ENCODE assay signal across 8 cellular contexts in genomic region chr15:28984421-28985375, GRCh38.
DNase-seq lines count a peak whose midpoint lies in the region; ATAC-seq lines count a peak whose summit lies in the region.

No MANE protein-coding gene starts in this region.

- peak overlapping the region; percentile 72 for H3K27ac Mint-ChIP-seq in stimulated activated effector memory CD8-positive, alpha-beta T cell treated with anti-CD3 and anti-CD28 coated beads, Interleukin-12 subunit alpha, Interleukin-12 subunit beta, amount 100 ng/mL, for 72 hours

- DNase-seq in NCI-H2107 treated with DMSO at 0.1 percent for 48 hours (lab: John Stamatoyannopoulos, UW; ENCODE audit: unreplicated experiment) (peak; percentile 8), NCI-H2107 (lab: John Stamatoyannopoulos, UW) (no peak), hepatic stellate cell (ENCODE audit: low spot score) (peak; percentile 55), SIG-M5 (lab: John Stamatoyannopoulos, UW) (no peak), NCI-H2171 (lab: John Stamatoyannopoulos, UW) (no peak)
- peak; percentile 9 for DNase-seq in activated CD4-positive, alpha-beta T cell treated with anti-CD3 and anti-CD28 coated beads, Interleukin-2, amount 50 U/mL, for 1 hour
- no peak for DNase-seq in stimulated activated effector memory CD8-positive, alpha-beta T cell treated with anti-CD3 and anti-CD28 coated beads, Interleukin-12 subunit alpha, Interleukin-12 subunit beta, amount 100 ng/mL, for 72 hours (ENCODE audit: low spot score in 2 of 2)

- peaks cover 5% of the 10 kb centered on the region for H3K9me3 Mint-ChIP-seq in stimulated activated effector memory CD8-positive, alpha-beta T cell treated with anti-CD3 and anti-CD28 coated beads, Interleukin-12 subunit alpha, Interleukin-12 subunit beta, amount 100 ng/mL, for 72 hours

- no peaks in the 10 kb centered on the region for H3K36me3 Mint-ChIP-seq in stimulated activated effector memory CD8-positive, alpha-beta T cell treated with anti-CD3 and anti-CD28 coated beads, Interleukin-12 subunit alpha, Interleukin-12 subunit beta, amount 100 ng/mL, for 72 hours

- peaks cover 20% of the 10 kb centered on the region for H3K4me1 Mint-ChIP-seq in stimulated activated effector memory CD8-positive, alpha-beta T cell treated with anti-CD3 and anti-CD28 coated beads, Interleukin-12 subunit alpha, Interleukin-12 subunit beta, amount 100 ng/mL, for 72 hours

- peak overlapping the region; percentile 47 for H3K4me3 Mint-ChIP-seq in stimulated activated effector memory CD8-positive, alpha-beta T cell treated with anti-CD3 and anti-CD28 coated beads, Interleukin-12 subunit alpha, Interleukin-12 subunit beta, amount 100 ng/mL, for 72 hours

- ATAC-seq in stimulated activated effector memory CD8-positive, alpha-beta T cell treated with anti-CD3 and anti-CD28 coated beads, Interleukin-12 subunit alpha, Interleukin-12 subunit beta, amount 100 ng/mL, for 72 hours, result peak; percentile 79
- no peak for ATAC-seq in GM21576 (IDR thresholded peaks at IDR 0.05; ENCODE audit: unreplicated experiment)

Comparison
In these comparisons a context has a peak if more than half of its experiments do, and no peak if none do; other contexts are left out.
1. DNase-seq: peak in NCI-H2107 treated with DMSO at 0.1 percent for 48 hours (single experiment), activated CD4-positive, alpha-beta T cell treated with anti-CD3 and anti-CD28 coated beads, Interleukin-2, amount 50 U/mL, for 1 hour (single experiment) and hepatic stellate cell (single experiment); none in NCI-H2107 (single experiment), stimulated activated effector memory CD8-positive, alpha-beta T cell treated with anti-CD3 and anti-CD28 coated beads, Interleukin-12 subunit alpha, Interleukin-12 subunit beta, amount 100 ng/mL, for 72 hours (0 of 2), SIG-M5 (single experiment) and NCI-H2171 (single experiment).